ENCODE assay signal across 23 cellular contexts in the genomic region with DNA sequence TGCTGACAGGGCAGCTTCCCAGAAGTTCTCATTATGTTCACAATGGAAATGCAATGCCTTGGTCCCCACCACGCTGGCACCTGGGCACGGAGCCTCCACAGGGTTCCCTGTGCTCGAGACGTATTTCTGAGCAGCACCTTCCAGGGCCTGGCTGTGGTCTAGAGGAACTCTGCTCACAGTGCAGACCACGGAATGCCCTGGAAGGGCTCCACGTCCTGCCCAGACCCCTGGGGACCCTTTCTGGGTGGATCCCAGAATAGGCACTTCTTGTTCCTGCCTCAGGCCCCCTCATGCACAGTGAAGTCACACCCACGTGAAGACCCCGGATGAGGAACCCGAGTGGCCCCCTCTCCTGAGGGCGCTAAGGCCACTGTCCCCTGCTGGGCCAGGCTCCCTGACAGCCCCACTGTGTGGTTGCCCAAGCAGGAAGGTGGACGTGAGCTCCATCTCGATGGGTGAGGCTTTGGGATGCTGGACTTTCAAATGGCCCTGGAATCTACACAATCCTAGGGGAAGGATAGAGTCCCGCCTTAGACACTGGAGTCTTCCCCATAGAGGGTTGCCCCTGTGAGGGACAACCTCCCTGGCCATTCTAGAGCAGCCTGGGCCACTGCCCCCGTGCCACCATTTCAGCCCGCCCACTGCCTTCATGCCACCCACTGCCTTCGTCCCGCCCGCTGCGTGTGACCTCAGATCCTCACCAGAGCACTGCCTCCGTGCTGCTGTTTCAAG.
"Had no signal": no experiment of that assay in that cellular context is flagged by ENCODE, and none has a peak within 500 bp of the region (broad histone marks: within the 10 kb centered on the region; RNA-seq: fewer than 3 reads in every experiment).

No MANE protein-coding gene starts in this region.

- H3K4me3 Mint-ChIP-seq: activated B cell treated with CpG ODN at 0.5 μM for 24 hours; activated CD4-positive, alpha-beta T cell treated with anti-CD3 and anti-CD28 coated beads for 36 hours; activated naive CD4-positive, alpha-beta T cell treated with anti-CD3 and anti-CD28 coated beads, Interleukin-2, amount 50 U/mL, for 24 hours; activated T-cell treated with anti-CD3 and anti-CD28 coated beads, Interleukin-2, amount 50 U/mL, for 4 hours; brain; immature natural killer cell; naive thymus-derived CD8-positive, alpha-beta T cell; neural progenitor cell; stimulated activated effector memory CD8-positive, alpha-beta T cell treated with anti-CD3 and anti-CD28 coated beads, Interleukin-12 subunit alpha, Interleukin-12 subunit beta, amount 100 ng/mL, for 72 hours; stimulated activated naive CD8-positive, alpha-beta T cell treated with anti-CD3 and anti-CD28 coated beads, Interleukin-15, amount 100 ng/mL, for 72 hours had no signal

- H3K27me3 ChIP-seq: foreskin keratinocyte, hepatocyte, neural progenitor cell, tibial artery had no signal

- H3K36me3 Mint-ChIP-seq: activated naive CD4-positive, alpha-beta T cell treated with anti-CD3 and anti-CD28 coated beads, Interleukin-2, amount 50 U/mL, for 24 hours; immature natural killer cell; naive thymus-derived CD8-positive, alpha-beta T cell; stimulated activated effector memory CD8-positive, alpha-beta T cell treated with anti-CD3 and anti-CD28 coated beads, Interleukin-12 subunit alpha, Interleukin-12 subunit beta, amount 100 ng/mL, for 72 hours had no signal

- H3K27ac Mint-ChIP-seq: activated B cell treated with CpG ODN at 0.5 μM for 24 hours; activated CD4-positive, alpha-beta T cell treated with anti-CD3 and anti-CD28 coated beads for 36 hours; activated naive CD4-positive, alpha-beta T cell treated with anti-CD3 and anti-CD28 coated beads, Interleukin-2, amount 50 U/mL, for 24 hours; immature natural killer cell; stimulated activated effector memory CD8-positive, alpha-beta T cell treated with anti-CD3 and anti-CD28 coated beads, Interleukin-12 subunit alpha, Interleukin-12 subunit beta, amount 100 ng/mL, for 72 hours; stimulated activated naive CD8-positive, alpha-beta T cell treated with anti-CD3 and anti-CD28 coated beads, Interleukin-15, amount 100 ng/mL, for 72 hours had no signal

- DNase-seq: activated B cell treated with CpG ODN at 0.5 μM for 24 hours; activated CD4-positive, alpha-beta T cell treated with anti-CD3 and anti-CD28 coated beads, Interleukin-2, amount 50 U/mL, for 4 hours; activated CD8-positive, alpha-beta memory T cell treated with anti-CD3 and anti-CD28 coated beads, Interleukin-2, amount 50 U/mL, for 48 hours; activated T-cell treated with anti-CD3 and anti-CD28 coated beads, Interleukin-2, amount 50 U/mL, for 4 hours; anterior cingulate cortex; central memory CD4-positive, alpha-beta T cell; effector memory CD4-positive, alpha-beta T cell; foreskin keratinocyte; immature natural killer cell; kidney glomerular epithelial cell; lower lobe of right lung; stimulated activated naive CD8-positive, alpha-beta T cell treated with anti-CD3 and anti-CD28 coated beads, Interleukin-15, amount 100 ng/mL, for 72 hours; T-helper 1 cell had no signal

- H3K4me1 Mint-ChIP-seq: activated B cell treated with CpG ODN at 0.5 μM for 24 hours; activated CD4-positive, alpha-beta T cell treated with anti-CD3 and anti-CD28 coated beads for 36 hours; activated naive CD4-positive, alpha-beta T cell treated with anti-CD3 and anti-CD28 coated beads, Interleukin-2, amount 50 U/mL, for 24 hours; immature natural killer cell; stimulated activated effector memory CD8-positive, alpha-beta T cell treated with anti-CD3 and anti-CD28 coated beads, Interleukin-12 subunit alpha, Interleukin-12 subunit beta, amount 100 ng/mL, for 72 hours had no signal

- H3K4me1 ChIP-seq: foreskin keratinocyte, lower lobe of right lung, neural progenitor cell had no signal

- H3K9me3 ChIP-seq: lower lobe of right lung had no signal

- H3K36me3 ChIP-seq: lower lobe of right lung, neural progenitor cell, tibial artery had no signal

- H3K27ac ChIP-seq: foreskin keratinocyte, hepatocyte, lower lobe of right lung, neural progenitor cell, skin epidermis, tibial artery had no signal

- ATAC-seq: activated CD4-positive, alpha-beta T cell treated with anti-CD3 and anti-CD28 coated beads for 36 hours; activated T-cell treated with anti-CD3 and anti-CD28 coated beads, Interleukin-2, amount 50 U/mL, for 4 hours; foreskin keratinocyte; lower lobe of right lung; naive thymus-derived CD8-positive, alpha-beta T cell; right cardiac atrium; stimulated activated effector memory CD8-positive, alpha-beta T cell treated with anti-CD3 and anti-CD28 coated beads, Interleukin-12 subunit alpha, Interleukin-12 subunit beta, amount 100 ng/mL, for 72 hours; stimulated activated naive CD8-positive, alpha-beta T cell treated with anti-CD3 and anti-CD28 coated beads, Interleukin-15, amount 100 ng/mL, for 72 hours had no signal

- H3K9me3 Mint-ChIP-seq: activated naive CD4-positive, alpha-beta T cell treated with anti-CD3 and anti-CD28 coated beads, Interleukin-2, amount 50 U/mL, for 24 hours; stimulated activated effector memory CD8-positive, alpha-beta T cell treated with anti-CD3 and anti-CD28 coated beads, Interleukin-12 subunit alpha, Interleukin-12 subunit beta, amount 100 ng/mL, for 72 hours had no signal

- H3K27me3 Mint-ChIP-seq: activated B cell treated with CpG ODN at 0.5 μM for 24 hours; activated naive CD4-positive, alpha-beta T cell treated with anti-CD3 and anti-CD28 coated beads, Interleukin-2, amount 50 U/mL, for 24 hours had no signal

- H3K4me3 ChIP-seq: hepatocyte, lower lobe of right lung, neural progenitor cell, skin epidermis, tibial artery had no signal
